In genomic region chr1:85576256-85576641, GRCh38 we compare ENCODE assay signal across 8 cellular contexts.
DNase-seq lines count a peak whose midpoint lies in the region; ATAC-seq and TF ChIP-seq lines count a peak whose summit lies in the region.

No MANE protein-coding gene starts in this region.

- ATAC-seq in stimulated activated naive CD8-positive, alpha-beta T cell treated with anti-CD3 and anti-CD28 coated beads, Interleukin-15, amount 100 ng/mL, for 72 hours, result no peak

- H3K27me3 ChIP-seq in HL-60 (ENCODE audit: insufficient read depth, poor library complexity, severe bottlenecking) (peaks cover 33% of the 10 kb centered on the region), iPS-20b (ENCODE audit: insufficient read depth, low read length) (peaks cover 44% of the 10 kb centered on the region)

- no peaks in the 10 kb centered on the region for H3K36me3 Mint-ChIP-seq in activated naive CD8-positive, alpha-beta T cell

- H3K9me3 ChIP-seq in iPS-20b (ENCODE audit: insufficient read depth, low read depth, low read length), result no peaks in the 10 kb centered on the region

- H3K4me3 Mint-ChIP-seq in activated naive CD8-positive, alpha-beta T cell, result peak overlapping the region; percentile 79
- peak overlapping the region; percentile 75 to 84 for H3K4me3 Mint-ChIP-seq in stimulated activated naive CD8-positive, alpha-beta T cell treated with anti-CD3 and anti-CD28 coated beads, Interleukin-15, amount 100 ng/mL, for 72 hours

- DNase-seq in HL-60 (ENCODE audit: low read depth in 1 of 2, low spot score in 1 of 2), result no peak
- no peak for DNase-seq in stimulated activated naive CD8-positive, alpha-beta T cell treated with anti-CD3 and anti-CD28 coated beads, Interleukin-15, amount 100 ng/mL, for 72 hours
- no peak for DNase-seq in RKO (ENCODE audit: low spot score)
- DNase-seq in SKM-1 treated with dmso at 0.1 percent for 144 hours (lab: John Stamatoyannopoulos, UW; ENCODE audit: unreplicated experiment), result no peak
- no peak for DNase-seq in stimulated activated naive CD4-positive, alpha-beta T cell (lab: John Stamatoyannopoulos, UW)
- DNase-seq in NCI-H2196 treated with DMSO at 0.1 percent for 48 hours (lab: John Stamatoyannopoulos, UW; ENCODE audit: unreplicated experiment), result no peak

- H3K9me3 Mint-ChIP-seq in activated naive CD8-positive, alpha-beta T cell (ENCODE audit: low read depth), result no peaks in the 10 kb centered on the region
- H3K9me3 Mint-ChIP-seq in stimulated activated naive CD8-positive, alpha-beta T cell treated with anti-CD3 and anti-CD28 coated beads, Interleukin-15, amount 100 ng/mL, for 72 hours, result no peaks in the 10 kb centered on the region

- peak overlapping the region; percentile 53 for H3K4me3 ChIP-seq in HL-60 (replicated peaks; ENCODE audit: insufficient read depth, low read length)
- H3K4me3 ChIP-seq in iPS-20b (ENCODE audit: low read length), result peak overlapping the region; percentile 85

- H3K27ac ChIP-seq in HL-60 (replicated peaks), result no peak overlapping the region
- no peak overlapping the region for H3K27ac ChIP-seq in iPS-20b (ENCODE audit: low read length)

- H3K27me3 Mint-ChIP-seq in activated naive CD8-positive, alpha-beta T cell, result peaks cover 46% of the 10 kb centered on the region
- peaks cover 94% of the 10 kb centered on the region for H3K27me3 Mint-ChIP-seq in stimulated activated naive CD8-positive, alpha-beta T cell treated with anti-CD3 and anti-CD28 coated beads, Interleukin-15, amount 100 ng/mL, for 72 hours

- peaks cover 30% of the 10 kb centered on the region for H3K4me1 Mint-ChIP-seq in activated naive CD8-positive, alpha-beta T cell (ENCODE audit: low read depth)
- peaks cover 32% of the 10 kb centered on the region for H3K4me1 Mint-ChIP-seq in stimulated activated naive CD8-positive, alpha-beta T cell treated with anti-CD3 and anti-CD28 coated beads, Interleukin-15, amount 100 ng/mL, for 72 hours

- H3K27ac Mint-ChIP-seq in activated naive CD8-positive, alpha-beta T cell, result no peak overlapping the region
- peak overlapping the region in 1 of 2 donors; percentile 74 for H3K27ac Mint-ChIP-seq in stimulated activated naive CD8-positive, alpha-beta T cell treated with anti-CD3 and anti-CD28 coated beads, Interleukin-15, amount 100 ng/mL, for 72 hours

- peak overlapping the region; percentile 75; the same call in 1 of the 2 replicates for H3K9ac ChIP-seq in iPS-20b (ENCODE audit: low read depth, low read length)

- H3K36me3 ChIP-seq in iPS-20b (ENCODE audit: insufficient read depth, low read depth, low read length), result no peaks in the 10 kb centered on the region

- H3K4me1 ChIP-seq in iPS-20b (ENCODE audit: insufficient read depth, low read length), result peaks cover 20% of the 10 kb centered on the region

- no peak for TF ChIP-seq CTCF in HL-60 (IDR thresholded peaks at IDR 0.05; ENCODE audit: insufficient read depth, low read length)
